17 cellular contexts compared by ENCODE assay signal in the genomic region with DNA sequence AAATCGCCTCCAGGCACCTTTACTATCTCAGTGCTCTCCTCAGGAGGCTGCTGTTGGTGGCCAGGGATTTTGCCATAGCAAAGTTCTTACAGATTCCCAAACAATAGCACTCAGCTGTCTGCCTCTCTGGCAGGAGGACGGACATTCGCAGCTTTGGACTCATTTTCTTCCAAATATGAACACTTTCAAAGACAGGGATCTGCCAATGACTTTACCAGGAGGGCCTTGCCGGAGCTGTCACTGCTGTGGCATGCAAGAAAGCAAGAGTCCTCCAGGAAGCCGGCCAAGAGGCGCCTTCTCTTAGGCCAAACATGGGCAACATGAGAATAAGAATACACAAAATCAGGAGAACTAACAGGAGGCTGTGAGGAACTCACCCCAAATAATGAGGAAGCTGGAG. TPM values are rescaled to one million over a fixed set of nuclear protein-coding genes. Genes with fewer than 3 reads are reported as not detected.
DNase-seq lines count a peak whose midpoint lies in the region; ATAC-seq, FAIRE-seq and TF ChIP-seq lines count a peak whose summit lies in the region.
"Had no signal": no experiment of that assay in that cellular context is flagged by ENCODE, and none has a peak within 500 bp of the region (broad histone marks: within the 10 kb centered on the region; RNA-seq: fewer than 3 reads in every experiment).

No MANE protein-coding gene starts in this region.

- H3K9me3 Mint-ChIP-seq in activated CD8-positive, alpha-beta T cell treated with anti-CD3 and anti-CD28 coated beads, Interleukin-2, amount 10 ng/mL, durations not matched to agents 7 days and 5 days (ENCODE audit: insufficient read depth) = no peaks in the 10 kb centered on the region
- no peaks in the 10 kb centered on the region for H3K9me3 Mint-ChIP-seq in activated CD8-positive, alpha-beta T cell treated with anti-CD3 and anti-CD28 coated beads for 36 hours
- no peaks in the 10 kb centered on the region for H3K9me3 Mint-ChIP-seq in type B pancreatic cell
- H3K9me3 Mint-ChIP-seq: brain, natural killer cell had no signal

- no peaks in the 10 kb centered on the region for H3K9me3 ChIP-seq in ascending aorta
- H3K9me3 ChIP-seq: right lobe of liver had no signal

- intact Hi-C loops in activated CD8-positive, alpha-beta T cell treated with anti-CD3 and anti-CD28 coated beads for 36 hours (cut with micrococcal nuclease) = no loop called here
- intact Hi-C loops in ascending aorta (cut with DNase I) = loop anchor here (2.0 to 5.0 kb wide), 2 partner anchors 39 to 751 kb away; a partner anchor contains a TSS
- intact Hi-C loops in lower leg skin (cut with DNase I; ENCODE audit: low total_unique reads) = no loop called here

- peaks cover 7 to 36% of the 10 kb centered on the region in 2 donors for H3K4me1 ChIP-seq in ascending aorta
- H3K4me1 ChIP-seq: right lobe of liver had no signal

- no peak overlapping the region for H3K4me3 Mint-ChIP-seq in activated CD8-positive, alpha-beta T cell treated with anti-CD3 and anti-CD28 coated beads, Interleukin-2, amount 10 ng/mL, durations not matched to agents 7 days and 5 days
- H3K4me3 Mint-ChIP-seq in activated CD8-positive, alpha-beta T cell treated with anti-CD3 and anti-CD28 coated beads for 36 hours = no peak overlapping the region
- no peak overlapping the region for H3K4me3 Mint-ChIP-seq in type B pancreatic cell
- H3K4me3 Mint-ChIP-seq: brain, natural killer cell had no signal

- peaks cover 1% of the 10 kb centered on the region for H3K4me1 Mint-ChIP-seq in activated CD8-positive, alpha-beta T cell treated with anti-CD3 and anti-CD28 coated beads, Interleukin-2, amount 10 ng/mL, durations not matched to agents 7 days and 5 days (ENCODE audit: low read depth)
- H3K4me1 Mint-ChIP-seq in activated CD8-positive, alpha-beta T cell treated with anti-CD3 and anti-CD28 coated beads for 36 hours (ENCODE audit: low read depth) = peaks cover 2% of the 10 kb centered on the region
- peaks cover 3% of the 10 kb centered on the region for H3K4me1 Mint-ChIP-seq in type B pancreatic cell (ENCODE audit: unreplicated experiment)
- H3K4me1 Mint-ChIP-seq: natural killer cell had no signal

- H3K36me3 Mint-ChIP-seq in activated CD8-positive, alpha-beta T cell treated with anti-CD3 and anti-CD28 coated beads, Interleukin-2, amount 10 ng/mL, durations not matched to agents 7 days and 5 days (ENCODE audit: low read depth) = no peaks in the 10 kb centered on the region
- H3K36me3 Mint-ChIP-seq in activated CD8-positive, alpha-beta T cell treated with anti-CD3 and anti-CD28 coated beads for 36 hours (ENCODE audit: low read depth) = no peaks in the 10 kb centered on the region
- H3K36me3 Mint-ChIP-seq in type B pancreatic cell = no peaks in the 10 kb centered on the region
- H3K36me3 Mint-ChIP-seq: brain, natural killer cell had no signal

- H3K36me3 ChIP-seq in ascending aorta = no peaks in the 10 kb centered on the region
- H3K36me3 ChIP-seq: right lobe of liver had no signal

- CTCF ChIA-PET in activated CD8-positive, alpha-beta T cell treated with anti-CD3 and anti-CD28 coated beads, Interleukin-2, amount 10 ng/mL, durations not matched to agents 7 days and 5 days (lab: Charles Lee) = interaction anchor here (1.1 to 1.4 kb wide), 2 partner anchors 18 to 87 kb away, joined by 3 read pairs; no protein-coding TSS in a partner anchor
- CTCF ChIA-PET in activated CD8-positive, alpha-beta T cell treated with anti-CD3 and anti-CD28 coated beads for 36 hours (lab: Charles Lee) = no interaction called here

- H3K27ac Mint-ChIP-seq in activated CD8-positive, alpha-beta T cell treated with anti-CD3 and anti-CD28 coated beads, Interleukin-2, amount 10 ng/mL, durations not matched to agents 7 days and 5 days = no peak overlapping the region
- no peak overlapping the region for H3K27ac Mint-ChIP-seq in activated CD8-positive, alpha-beta T cell treated with anti-CD3 and anti-CD28 coated beads for 36 hours
- no peak overlapping the region for H3K27ac Mint-ChIP-seq in type B pancreatic cell
- H3K27ac Mint-ChIP-seq: natural killer cell had no signal

- peaks cover 13% of the 10 kb centered on the region for H3K27me3 Mint-ChIP-seq in activated CD8-positive, alpha-beta T cell treated with anti-CD3 and anti-CD28 coated beads, Interleukin-2, amount 10 ng/mL, durations not matched to agents 7 days and 5 days (ENCODE audit: low read depth)
- H3K27me3 Mint-ChIP-seq in activated CD8-positive, alpha-beta T cell treated with anti-CD3 and anti-CD28 coated beads for 36 hours = peaks cover 11% of the 10 kb centered on the region
- H3K27me3 Mint-ChIP-seq in type B pancreatic cell = peaks cover 2% of the 10 kb centered on the region
- H3K27me3 Mint-ChIP-seq: brain had no signal

- TF ChIP-seq CTCF in activated CD8-positive, alpha-beta T cell treated with anti-CD3 and anti-CD28 coated beads for 36 hours (IDR thresholded peaks at IDR 0.05) = no peak
- TF ChIP-seq CTCF in ascending aorta (IDR thresholded peaks at IDR 0.05) (no peak), lower leg skin (IDR thresholded peaks at IDR 0.05) (no peak), type B pancreatic cell (conservative IDR thresholded peaks at IDR 0.05) (no peak)

- WGBS in lower leg skin, 2 donors = 71 to 79% methylated on average over 6 of the region's 6 CpGs

- FAIRE-seq in GM12892 (lab: Jason Lieb, UNC) = no peak
- FAIRE-seq: A204.1 had no signal

- ATAC-seq in activated CD8-positive, alpha-beta T cell treated with anti-CD3 and anti-CD28 coated beads, Interleukin-2, amount 10 ng/mL, durations not matched to agents 7 days and 5 days = no peak
- no peak for ATAC-seq in activated CD8-positive, alpha-beta T cell treated with anti-CD3 and anti-CD28 coated beads for 36 hours
- no peak for ATAC-seq in GM19328 (IDR thresholded peaks at IDR 0.05; ENCODE audit: unreplicated experiment)
- ATAC-seq: natural killer cell; right lobe of liver; stimulated activated naive CD8-positive, alpha-beta T cell treated with anti-CD3 and anti-CD28 coated beads, Interleukin-15, Interleukin-2, amounts not matched to agents 100 U/mL and 50 U/mL, for 24 hours had no signal

- H3K27me3 ChIP-seq in ascending aorta = no peaks in the 10 kb centered on the region
- H3K27me3 ChIP-seq: right lobe of liver had no signal

- POLR2A ChIA-PET in activated CD8-positive, alpha-beta T cell treated with anti-CD3 and anti-CD28 coated beads, Interleukin-2, amount 10 ng/mL, durations not matched to agents 7 days and 5 days (lab: Charles Lee) = no interaction called here
- POLR2A ChIA-PET in activated CD8-positive, alpha-beta T cell treated with anti-CD3 and anti-CD28 coated beads for 36 hours (lab: Charles Lee) = no interaction called here

- H3K4me3 ChIP-seq in ascending aorta = no peak overlapping the region
- no peak overlapping the region for H3K4me3 ChIP-seq in lower leg skin (ENCODE audit: low read depth, poor library complexity, severe bottlenecking)
- H3K4me3 ChIP-seq: right lobe of liver had no signal

- peak overlapping the region; percentile 83 to 93 for H3K27ac ChIP-seq in ascending aorta
- H3K27ac ChIP-seq: right lobe of liver had no signal

- DNase-seq in activated CD8-positive, alpha-beta T cell treated with anti-CD3 and anti-CD28 coated beads, Interleukin-2, amount 10 ng/mL, durations not matched to agents 7 days and 5 days = peak; percentile 16
- DNase-seq in activated CD8-positive, alpha-beta T cell treated with anti-CD3 and anti-CD28 coated beads for 36 hours = no peak
- DNase-seq in ascending aorta (ENCODE audit: low spot score in 2 of 2) (peak in 1 of 2 donors; percentile 89), lower leg skin (ENCODE audit: low spot score in 2 of 2) (peak; percentile 12 to 85), type B pancreatic cell (ENCODE audit: extremely low spot score, unreplicated experiment) (peak; percentile 32), NCI-H1930 (lab: John Stamatoyannopoulos, UW) (no peak), GM12892 (ENCODE audit: insufficient read length) (no peak)
- DNase-seq: activated CD4-positive, alpha-beta T cell treated with anti-CD3 and anti-CD28 coated beads, Interleukin-2, amount 50 U/mL, for 1 hour; activated effector memory CD4-positive, alpha-beta T cell treated with anti-CD3 and anti-CD28 coated beads, Interleukin-2, amount 50 U/mL, for 16 hours; natural killer cell; NCI-H187 treated with DMSO at 0.1 percent for 48 hours; NCI-H526; right lobe of liver; stimulated activated naive CD8-positive, alpha-beta T cell treated with anti-CD3 and anti-CD28 coated beads, Interleukin-15, Interleukin-2, amounts not matched to agents 100 U/mL and 50 U/mL, for 24 hours had no signal

- TF ChIP-seq POLR2A in lower leg skin (IDR thresholded peaks at IDR 0.05) = no peak
- no peak for TF ChIP-seq POLR2A in GM12892 (IDR thresholded peaks at IDR 0.05; ENCODE audit: low read depth, low read length)

RNA-seq across cellular contexts. Expression of a gene that starts 39.5 kb away (rescaled TPM):
- under 1 TPM; 0.53 to 0.65 TPM for total RNA-seq in activated CD8-positive, alpha-beta T cell treated with anti-CD3 and anti-CD28 coated beads, Interleukin-2, amount 10 ng/mL, durations not matched to agents 7 days and 5 days
- total RNA-seq in activated CD8-positive, alpha-beta T cell treated with anti-CD3 and anti-CD28 coated beads for 36 hours = under 1 TPM; 0.23 to 0.25 TPM
- total RNA-seq in ascending aorta (502 TPM), lower leg skin (100 to 1,000 TPM; 176 to 307 (median 213) TPM), type B pancreatic cell (ENCODE audit: low replicate concordance) (42.9 and 102 TPM in 2 replicates)
- 0.51 TPM for polyA plus RNA-seq in GM12892 (2012; ENCODE audit: missing spikeins)

Comparison
In these comparisons a context has a peak if more than half of its experiments do, and no peak if none do; other contexts are left out.
1. DNase-seq: peak in activated CD8-positive, alpha-beta T cell treated with anti-CD3 and anti-CD28 coated beads, Interleukin-2, amount 10 ng/mL, durations not matched to agents 7 days and 5 days (single experiment), lower leg skin (2 of 2) and type B pancreatic cell (single experiment); none in activated CD8-positive, alpha-beta T cell treated with anti-CD3 and anti-CD28 coated beads for 36 hours (single experiment), NCI-H1930 (0 of 2) and GM12892 (single experiment).
2. RNA of a gene that starts 39.5 kb away (total RNA-seq): 502 TPM in ascending aorta (single experiment), 176 to 307 TPM in lower leg skin and 42.9 to 102 TPM in type B pancreatic cell; 0.53 to 0.65 TPM in activated CD8-positive, alpha-beta T cell treated with anti-CD3 and anti-CD28 coated beads, Interleukin-2, amount 10 ng/mL, durations not matched to agents 7 days and 5 days and 0.23 to 0.25 TPM in activated CD8-positive, alpha-beta T cell treated with anti-CD3 and anti-CD28 coated beads for 36 hours; every median in the first group is over 10 times any median in the second.